Comparison of ENCODE assay signal across 8 cellular contexts in the genomic region with DNA sequence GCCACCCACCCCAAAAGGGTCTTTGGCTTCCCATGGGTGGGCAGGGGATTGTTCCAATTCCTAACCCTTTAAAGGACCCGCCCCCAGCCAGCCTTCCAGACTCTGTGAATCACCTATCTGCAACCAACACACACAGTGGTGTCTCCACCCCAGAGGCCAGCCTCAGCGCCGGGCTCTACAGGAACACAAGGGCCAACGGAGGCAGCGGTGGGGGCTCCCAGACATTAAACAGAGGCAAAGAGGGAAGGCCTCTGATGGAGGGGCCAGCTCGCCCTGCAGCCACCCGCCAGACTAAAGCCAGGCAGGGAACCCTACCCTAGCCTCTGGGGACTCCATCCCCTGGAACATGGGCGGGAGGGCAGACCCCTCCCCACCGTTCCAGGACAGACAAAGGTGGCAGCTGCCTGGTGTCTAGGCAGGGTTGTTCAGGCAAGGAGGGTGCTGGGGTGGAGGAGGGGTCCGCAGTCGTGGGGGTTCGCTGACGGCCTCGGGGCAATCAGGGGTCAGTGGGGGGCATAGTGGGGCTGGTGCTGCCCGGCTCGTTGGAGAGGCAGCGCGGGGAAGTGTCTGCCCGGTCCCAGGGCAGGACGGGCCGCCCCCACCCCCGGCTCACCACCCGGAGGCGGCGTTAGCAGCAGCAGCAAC. TPM values are rescaled to one million over a fixed set of nuclear protein-coding genes. Genes with fewer than 3 reads are reported as not detected.
DNase-seq lines count a peak whose midpoint lies in the region; ATAC-seq and TF ChIP-seq lines count a peak whose summit lies in the region.

No MANE protein-coding gene starts in this region.

- H3K27me3 ChIP-seq in CD4-positive, alpha-beta memory T cell (ENCODE audit: insufficient read depth, low read length): no peaks in the 10 kb centered on the region
- no peaks in the 10 kb centered on the region for H3K27me3 ChIP-seq in tibial artery

- intact Hi-C loops in CD4-positive, alpha-beta memory T cell (cut with micrococcal nuclease): no loop called here
- intact Hi-C loops in dendritic cell treated with granulocyte-macrophage colony-stimulating factor and Interleukin-4, amounts not matched to agents 40 ng/mL and 50 ng/mL, for 4 days (cut with micrococcal nuclease): no loop called here
- intact Hi-C loops in tibial artery (cut with DNase I; ENCODE audit: low total_unique reads): no loop called here

- no peaks in the 10 kb centered on the region for H3K9me3 ChIP-seq in CD4-positive, alpha-beta memory T cell (ENCODE audit: control insufficient read depth in 1 of 2, low read length in 2 of 2)
- H3K9me3 ChIP-seq in tibial artery: no peaks in the 10 kb centered on the region

- H3K4me1 ChIP-seq in CD4-positive, alpha-beta memory T cell (ENCODE audit: insufficient read depth, low read length): peaks cover 69% of the 10 kb centered on the region
- H3K4me1 ChIP-seq in tibial artery: peaks cover 0 to 35% (median 26%) of the 10 kb centered on the region in 4 donors

- peak overlapping the region; percentile 39 to 68 for H3K4me3 ChIP-seq in CD4-positive, alpha-beta memory T cell (ENCODE audit: low read length in 2 of 2)
- peak overlapping the region; percentile 75 to 85 for H3K4me3 ChIP-seq in tibial artery

- H3K9me3 Mint-ChIP-seq in CD4-positive, alpha-beta memory T cell: no peaks in the 10 kb centered on the region
- peaks cover 2% of the 10 kb centered on the region for H3K9me3 Mint-ChIP-seq in dendritic cell treated with granulocyte-macrophage colony-stimulating factor and Interleukin-4, amounts not matched to agents 40 ng/mL and 50 ng/mL, for 4 days

- POLR2A ChIA-PET in CD4-positive, alpha-beta memory T cell (lab: Charles Lee; ENCODE audit: partially characterized antibody): interaction anchor here (0.7 to 4.2 kb wide), 10 partner anchors 24 to 80 kb away, joined by 3 to 47 read pairs (median 6); partner anchors contain the start of genes ATRIP, CCDC51 and TMA7
- POLR2A ChIA-PET in GM10248 (lab: Yijun Ruan, JAX): no interaction called here

- H3K4me3 Mint-ChIP-seq in CD4-positive, alpha-beta memory T cell: peak overlapping the region; percentile 77 to 85 (median 84)
- H3K4me3 Mint-ChIP-seq in dendritic cell treated with granulocyte-macrophage colony-stimulating factor and Interleukin-4, amounts not matched to agents 40 ng/mL and 50 ng/mL, for 4 days: peak overlapping the region; percentile 79

- no peaks in the 10 kb centered on the region for H3K27me3 Mint-ChIP-seq in CD4-positive, alpha-beta memory T cell
- peaks cover 2% of the 10 kb centered on the region for H3K27me3 Mint-ChIP-seq in dendritic cell treated with granulocyte-macrophage colony-stimulating factor and Interleukin-4, amounts not matched to agents 40 ng/mL and 50 ng/mL, for 4 days

- H3K27ac ChIP-seq in CD4-positive, alpha-beta memory T cell (ENCODE audit: low read depth, low read length): peak overlapping the region; percentile 56
- peak overlapping the region; percentile 92 to 99 for H3K27ac ChIP-seq in tibial artery

- ATAC-seq in HG02759 (IDR thresholded peaks at IDR 0.05; ENCODE audit: unreplicated experiment) (no peak), HG02678 (IDR thresholded peaks at IDR 0.05; ENCODE audit: unreplicated experiment) (no peak)

- no peaks in the 10 kb centered on the region for H3K36me3 ChIP-seq in CD4-positive, alpha-beta memory T cell (ENCODE audit: insufficient read depth, low read length)
- peaks cover 2 to 26% (median 14%) of the 10 kb centered on the region in 3 donors for H3K36me3 ChIP-seq in tibial artery

- CTCF ChIA-PET in CD4-positive, alpha-beta memory T cell (lab: Charles Lee; ENCODE audit: partially characterized antibody): interaction anchor here (1.0 to 11.1 kb wide), 3 partner anchors 37 to 69 kb away, joined by 6 to 215 read pairs (median 6); a partner anchor contains a TSS
- CTCF ChIA-PET in GM10248 (lab: Yijun Ruan, JAX): interaction anchor here (1.8 kb wide), 1 partner anchor 68 kb away, joined by 6 read pairs; no protein-coding TSS in a partner anchor

- H3K4me1 Mint-ChIP-seq in CD4-positive, alpha-beta memory T cell: peaks cover 46 to 74% (median 61%) of the 10 kb centered on the region in 4 donors
- peaks cover 65% of the 10 kb centered on the region for H3K4me1 Mint-ChIP-seq in dendritic cell treated with granulocyte-macrophage colony-stimulating factor and Interleukin-4, amounts not matched to agents 40 ng/mL and 50 ng/mL, for 4 days (ENCODE audit: low read depth)

- TF ChIP-seq CTCF in tibial artery (IDR thresholded peaks at IDR 0.05): no peak
- TF ChIP-seq CTCF in GM10248 (IDR thresholded peaks at IDR 0.05; ENCODE audit: control extremely low read depth, extremely low read depth, low read depth, missing control alignments): no peak

- peaks cover 9 to 13% of the 10 kb centered on the region in 2 donors for H3K36me3 Mint-ChIP-seq in CD4-positive, alpha-beta memory T cell
- H3K36me3 Mint-ChIP-seq in dendritic cell treated with granulocyte-macrophage colony-stimulating factor and Interleukin-4, amounts not matched to agents 40 ng/mL and 50 ng/mL, for 4 days (ENCODE audit: low read depth): peaks cover 18% of the 10 kb centered on the region

- no peak for DNase-seq in CD4-positive, alpha-beta memory T cell
- DNase-seq in NCI-H226 (peak; percentile 41), lung microvascular endothelial cell (ENCODE audit: low read depth in 2 of 2) (peak; percentile 32 to 52), tibial artery (peak; percentile 81 to 82), GM10248 (ENCODE audit: extremely low spot score) (no peak)

- peak overlapping the region; percentile 57 to 90 (median 83) for H3K27ac Mint-ChIP-seq in CD4-positive, alpha-beta memory T cell
- H3K27ac Mint-ChIP-seq in dendritic cell treated with granulocyte-macrophage colony-stimulating factor and Interleukin-4, amounts not matched to agents 40 ng/mL and 50 ng/mL, for 4 days: peak overlapping the region; percentile 82

RNA-seq across cellular contexts. Expression of gene SHISA5, which starts 0.4 kb away (rescaled TPM):
- total RNA-seq in CD4-positive, alpha-beta memory T cell: 100 to 1,000 TPM; 218 TPM
- 100 to 1,000 TPM; 434 to 470 TPM for polyA plus RNA-seq in CD4-positive, alpha-beta memory T cell
- 65.6 and 68.5 TPM in 2 replicates for total RNA-seq in lung microvascular endothelial cell

RNA-seq across cellular contexts. Expression of gene PFKFB4, which starts 53.1 kb away (rescaled TPM):
- total RNA-seq in CD4-positive, alpha-beta memory T cell: 1 to 10 TPM; 2.6 to 2.7 TPM
- 1 to 10 TPM; 2.5 TPM for polyA plus RNA-seq in CD4-positive, alpha-beta memory T cell
- total RNA-seq in lung microvascular endothelial cell: 0.60 and 1.5 TPM in 2 replicates

RNA-seq across cellular contexts. Expression of gene ATRIP, which starts 57.0 kb away (rescaled TPM):
- total RNA-seq in CD4-positive, alpha-beta memory T cell: 10 to 100 TPM; 14.9 to 15.2 TPM
- polyA plus RNA-seq in CD4-positive, alpha-beta memory T cell: 10 to 100 TPM; 11.3 to 15.4 TPM
- total RNA-seq in lung microvascular endothelial cell: 3.7 and 4.6 TPM in 2 replicates

Comparison
In these comparisons a context has a peak if more than half of its experiments do, and no peak if none do; other contexts are left out.
1. DNase-seq: peak in NCI-H226 (single experiment), lung microvascular endothelial cell (2 of 2) and tibial artery (2 of 2); none in CD4-positive, alpha-beta memory T cell (0 of 5) and GM10248 (single experiment).